8 cellular contexts compared by ENCODE assay signal in the genomic region with DNA sequence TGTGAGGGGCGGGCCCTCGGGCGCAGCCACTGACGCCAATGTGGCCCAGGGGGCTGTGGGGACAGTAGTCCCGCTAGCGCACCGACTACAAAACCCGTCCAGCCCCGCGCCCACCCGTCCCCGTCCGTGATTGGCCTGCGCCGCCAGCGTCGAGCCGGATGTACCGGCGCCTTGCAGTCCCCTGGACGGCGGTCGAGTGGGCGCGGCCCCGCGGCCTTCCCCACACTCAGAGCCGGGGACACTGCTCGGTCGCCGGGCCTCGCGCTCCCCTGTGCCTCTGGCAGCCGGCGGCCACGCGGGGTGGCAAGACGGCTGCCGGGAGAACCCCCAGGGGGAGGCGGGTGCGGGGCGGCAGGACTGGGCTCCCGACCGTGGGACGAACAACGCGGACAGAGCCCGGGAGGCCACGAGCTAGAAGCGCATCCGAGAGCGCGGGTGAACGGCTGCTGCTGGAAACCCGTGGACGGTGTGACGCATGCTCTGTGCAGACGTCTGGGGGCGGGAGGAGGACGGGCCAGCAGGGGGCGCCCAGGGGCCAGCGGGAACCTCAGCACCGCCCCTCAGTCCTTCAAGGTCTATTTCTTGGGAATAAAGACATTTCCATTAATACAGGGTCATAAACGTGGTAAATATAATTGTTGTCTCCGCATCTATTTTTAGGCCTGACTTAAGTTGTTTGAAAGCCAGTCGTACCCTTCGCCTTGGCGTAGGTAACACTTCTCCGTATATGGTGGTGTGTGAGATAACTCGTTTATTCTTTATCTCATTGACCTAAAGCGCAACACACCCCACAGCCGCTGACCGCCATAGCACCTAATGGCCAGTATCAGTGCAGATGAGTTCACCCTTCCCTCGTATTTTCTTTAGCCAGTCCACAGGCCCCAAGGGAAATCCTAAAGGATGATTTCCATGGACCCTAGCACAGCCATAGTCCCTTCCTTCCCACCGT. TPM values are rescaled to one million over a fixed set of nuclear protein-coding genes. Genes with fewer than 3 reads are reported as not detected.
DNase-seq lines count a peak whose midpoint lies in the region; ATAC-seq and TF ChIP-seq lines count a peak whose summit lies in the region.

No MANE protein-coding gene starts in this region.

- H3K27me3 ChIP-seq in CD8-positive, alpha-beta T cell (ENCODE audit: insufficient read depth, low read length) = no peaks in the 10 kb centered on the region
- H3K27me3 ChIP-seq in right lobe of liver = no peaks in the 10 kb centered on the region

- no peaks in the 10 kb centered on the region for H3K9me3 Mint-ChIP-seq in CD8-positive, alpha-beta T cell

- peak; percentile 97 for TF ChIP-seq POLR2A in right lobe of liver (IDR thresholded peaks at IDR 0.05)

- peak; percentile 89 for ATAC-seq in CD8-positive, alpha-beta T cell
- ATAC-seq in GM19397 (IDR thresholded peaks at IDR 0.05; ENCODE audit: unreplicated experiment) = peak; percentile 94
- peak; percentile 86 for ATAC-seq in HG03565 (IDR thresholded peaks at IDR 0.05; ENCODE audit: unreplicated experiment)
- peak; percentile 93 to 97 (median 95) for ATAC-seq in right lobe of liver

- H3K27me3 Mint-ChIP-seq in CD8-positive, alpha-beta T cell (ENCODE audit: low read depth) = no peaks in the 10 kb centered on the region

- peaks cover 4% of the 10 kb centered on the region for H3K36me3 Mint-ChIP-seq in CD8-positive, alpha-beta T cell

- H3K4me1 Mint-ChIP-seq in CD8-positive, alpha-beta T cell (ENCODE audit: low read depth) = peaks cover 55% of the 10 kb centered on the region

- H3K27ac ChIP-seq in CD8-positive, alpha-beta T cell (ENCODE audit: low read depth, low read length) = peak overlapping the region; percentile 99
- peak overlapping the region; percentile 97 to 98 (median 98) for H3K27ac ChIP-seq in right lobe of liver

- peak overlapping the region; percentile 98 for H3K27ac Mint-ChIP-seq in CD8-positive, alpha-beta T cell

- 0% methylated on average over 12 of the region's 75 CpGs for WGBS in right lobe of liver (ENCODE audit: insufficient coverage, low coverage, low lambda C conversion rate, missing lambda C conversion rate)

- TF ChIP-seq CTCF in CD8-positive, alpha-beta T cell (IDR thresholded peaks at IDR 0.05) = peak; percentile 91
- peak; percentile 93 to 99 (median 97) for TF ChIP-seq CTCF in right lobe of liver (IDR thresholded peaks at IDR 0.05)

- CTCF ChIA-PET in CD8-positive, alpha-beta T cell (lab: Charles Lee) = interaction anchor here (0.6 to 3.0 kb wide), 6 partner anchors 9 to 677 kb away, joined by 3 to 12 read pairs (median 3); no protein-coding TSS in a partner anchor

- H3K9me3 ChIP-seq in CD8-positive, alpha-beta T cell (ENCODE audit: low read length) = no peaks in the 10 kb centered on the region
- no peaks in the 10 kb centered on the region for H3K9me3 ChIP-seq in right lobe of liver

- H3K4me3 ChIP-seq in CD8-positive, alpha-beta T cell (ENCODE audit: low read depth, low read length) = peak overlapping the region; percentile 94
- H3K4me3 ChIP-seq in right lobe of liver = peak overlapping the region; percentile 86 to 96 (median 94)

- H3K4me1 ChIP-seq in CD8-positive, alpha-beta T cell (ENCODE audit: insufficient read depth, low read length) = peaks cover 37% of the 10 kb centered on the region
- peaks cover 0 to 15% (median 3%) of the 10 kb centered on the region in 4 donors for H3K4me1 ChIP-seq in right lobe of liver

- H3K4me3 Mint-ChIP-seq in CD8-positive, alpha-beta T cell = peak overlapping the region; percentile 91

- H3K36me3 ChIP-seq in CD8-positive, alpha-beta T cell (ENCODE audit: insufficient read depth, low read length) = no peaks in the 10 kb centered on the region
- H3K36me3 ChIP-seq in right lobe of liver = no peaks in the 10 kb centered on the region

- POLR2A ChIA-PET in CD8-positive, alpha-beta T cell (lab: Charles Lee) = interaction anchor here (0.5 to 2.6 kb wide), 7 partner anchors 16 to 1458 kb away, joined by 3 to 14 read pairs (median 4); a partner anchor contains a TSS

- peak; percentile 96 to 99 (median 97) for DNase-seq in CD8-positive, alpha-beta T cell
- DNase-seq in NCI-H748 (lab: John Stamatoyannopoulos, UW; ENCODE audit: unreplicated experiment) = peak; percentile 99
- DNase-seq in activated CD4-positive, alpha-beta T cell treated with anti-CD3 and anti-CD28 coated beads, Interleukin-2, amount 50 U/mL, for 4 hours = peak; percentile 94 to 95
- DNase-seq in dermis blood vessel endothelial cell = peak; percentile 98
- peak; percentile 98 to 99 (median 99) for DNase-seq in right lobe of liver
- DNase-seq in stimulated activated CD4-positive, alpha-beta T cell treated with anti-CD3 and anti-CD28 coated beads, Interleukin-4, amount 100 ng/mL, for 24 hours = peak; percentile 97

- intact Hi-C loops in CD8-positive, alpha-beta T cell (cut with DNase I, micrococcal nuclease) = loop anchor here (1.0 to 10.0 kb wide), 17 partner anchors 25 to 1492 kb away; a partner anchor contains a TSS
- intact Hi-C loops in right lobe of liver (cut with DNase I) = loop anchor here in 1 of 2 donors (10.0 kb wide), 1 partner anchor 100 kb away; no protein-coding TSS in a partner anchor

RNA-seq across cellular contexts. Expression of a gene that starts 0.6 kb away (rescaled TPM):
- total RNA-seq in CD8-positive, alpha-beta T cell = 10 to 100 TPM; 15.1 to 15.6 TPM
- total RNA-seq in dermis blood vessel endothelial cell (54.5 and 74.2 TPM in 2 replicates), right lobe of liver (10 to 100 TPM in 3 of 6 experiments, 1 to 10 TPM in 3; 6.3 to 14.9 (median 9.8) TPM)

Comparison
In these comparisons a context has a peak if more than half of its experiments do, and no peak if none do; other contexts are left out.
1. Peak in every context shown above with its lines: DNase-seq, ATAC-seq, H3K4me3 ChIP-seq and H3K27ac ChIP-seq.